Comparison of ENCODE assay signal across 8 cellular contexts in genomic region chr5:114449836-114450515, GRCh38.
DNase-seq lines count a peak whose midpoint lies in the region; ATAC-seq, FAIRE-seq and TF ChIP-seq lines count a peak whose summit lies in the region.

No MANE protein-coding gene starts in this region.

- H3K27me3 ChIP-seq in ascending aorta (no peaks in the 10 kb centered on the region), skeletal muscle tissue (ENCODE audit: control insufficient read depth in 3 of 3, insufficient read depth in 3 of 3, low read length in 3 of 3) (no peaks in the 10 kb centered on the region)

- FAIRE-seq in RCC 7860 (lab: Jason Lieb, UNC), result no peak

- H3K9ac ChIP-seq in skeletal muscle tissue (ENCODE audit: low read depth in 1 of 3, low read length in 3 of 3), result peak overlapping the region in 2 of 3 donors; percentile 17 to 59

- H3K4me3 ChIP-seq in ascending aorta (no peak overlapping the region), skeletal muscle tissue (ENCODE audit: low read length in 3 of 3) (peak overlapping the region; percentile 11 to 59 (median 28))

- TF ChIP-seq CTCF in ascending aorta (IDR thresholded peaks at IDR 0.05), result peak; percentile 49 to 78 (median 61)

- H3K4me1 ChIP-seq in ascending aorta, result no peaks in the 10 kb centered on the region
- peaks cover 0 to 6% (median 6%) of the 10 kb centered on the region in 3 donors for H3K4me1 ChIP-seq in skeletal muscle tissue (ENCODE audit: control insufficient read depth in 3 of 3, insufficient read depth in 3 of 3, low read length in 3 of 3)

- DNase-seq in NCI-H2081 (lab: John Stamatoyannopoulos, UW) (peak; percentile 31 to 64), NCI-H2081 treated with DMSO at 0.1 percent for 48 hours (lab: John Stamatoyannopoulos, UW) (no peak), HPDE6-E6E7 (ENCODE audit: extremely low spot score) (peak; percentile 71), RCC 7860 (ENCODE audit: low spot score) (peak; percentile 26), ascending aorta (ENCODE audit: low spot score in 2 of 2) (peak in 1 of 2 donors; percentile 76), iPS DF 19.7 (ENCODE audit: low read depth, low spot score) (peak; percentile 56)

- peak; percentile 98 for ATAC-seq in GM21528 (IDR thresholded peaks at IDR 0.05; ENCODE audit: low FRiP score, unreplicated experiment)

- intact Hi-C loops in ascending aorta (cut with DNase I), result loop anchor here (1.0 to 5.0 kb wide), 3 partner anchors 643 to 838 kb away; no protein-coding TSS in a partner anchor

- H3K36me3 ChIP-seq in ascending aorta, result no peaks in the 10 kb centered on the region
- no peaks in the 10 kb centered on the region for H3K36me3 ChIP-seq in skeletal muscle tissue (ENCODE audit: control insufficient read depth in 3 of 3, insufficient read depth in 3 of 3, low read length in 3 of 3)

- H3K9me3 ChIP-seq in ascending aorta, result no peaks in the 10 kb centered on the region
- no peaks in the 10 kb centered on the region for H3K9me3 ChIP-seq in skeletal muscle tissue (ENCODE audit: control insufficient read depth in 3 of 3, low read length in 3 of 3)

- H3K27ac ChIP-seq in ascending aorta (peak overlapping the region in 1 of 2 donors; percentile 33), skeletal muscle tissue (ENCODE audit: low read depth, low read length) (peak overlapping the region; percentile 75)

Comparison
In these comparisons a context has a peak if more than half of its experiments do, and no peak if none do; other contexts are left out.
1. H3K4me3 ChIP-seq: peak in skeletal muscle tissue (3 of 3); none in ascending aorta (0 of 2).